ENCODE assay signal across 7 cellular contexts in the genomic region with DNA sequence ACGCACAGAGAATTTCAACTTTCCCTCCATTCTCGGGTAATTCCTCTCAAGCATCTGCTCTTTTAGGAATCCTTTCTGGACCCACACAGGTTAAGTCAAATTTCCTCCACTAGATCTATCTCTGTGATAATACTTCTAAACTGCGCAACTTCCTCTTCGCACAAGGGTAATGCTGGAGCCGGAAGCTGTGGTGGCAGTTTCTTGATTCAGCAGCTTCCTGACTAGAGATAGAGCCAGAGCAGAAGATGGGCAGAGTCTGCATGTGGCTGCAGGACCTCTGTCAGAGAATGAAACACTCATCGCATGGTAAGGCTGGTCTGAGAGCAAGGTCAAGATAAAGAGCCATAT. TPM values are rescaled to one million over a fixed set of nuclear protein-coding genes. Genes with fewer than 3 reads are reported as not detected.
DNase-seq lines count a peak whose midpoint lies in the region; ATAC-seq lines count a peak whose summit lies in the region.

No MANE protein-coding gene starts in this region.

- H3K4me3 ChIP-seq in HAP-1, result no peak overlapping the region

- no peaks in the 10 kb centered on the region for H3K9me3 Mint-ChIP-seq in activated CD4-positive, alpha-beta T cell treated with anti-CD3 and anti-CD28 coated beads for 36 hours (ENCODE audit: low read depth)

- H3K27me3 ChIP-seq in HAP-1 (ENCODE audit: low read depth), result no peaks in the 10 kb centered on the region

- peaks cover 7% of the 10 kb centered on the region; the same call in 1 of the 2 replicates for H3K4me1 ChIP-seq in HAP-1

- H3K27me3 Mint-ChIP-seq in activated CD4-positive, alpha-beta T cell treated with anti-CD3 and anti-CD28 coated beads for 36 hours, result no peaks in the 10 kb centered on the region

- ATAC-seq in GM19438 (IDR thresholded peaks at IDR 0.05; ENCODE audit: low read depth, unreplicated experiment) (peak; percentile 84), HG03439 (IDR thresholded peaks at IDR 0.05; ENCODE audit: unreplicated experiment) (peak; percentile 74)
- ATAC-seq in activated CD4-positive, alpha-beta T cell treated with anti-CD3 and anti-CD28 coated beads for 36 hours, result peak; percentile 70

- in situ Hi-C loops in HAP-1 (cut with MboI; ENCODE audit: low sequenced_read_pairs), result no loop called here

- DNase-seq in activated CD4-positive, alpha-beta T cell treated with anti-CD3 and anti-CD28 coated beads for 36 hours, result peak; percentile 87
- DNase-seq in germinal center (ENCODE audit: low spot score), result peak; percentile 46
- DNase-seq in stimulated activated CD4-positive, alpha-beta T cell treated with anti-CD3 and anti-CD28 coated beads, TNF-alpha, amount 100 ng/mL, for 4 hours (ENCODE audit: low read depth in 3 of 3), result peak in 2 of 3 experiments; percentile 53 to 60
- no peak for DNase-seq in NCI-H2171 treated with DMSO at 0.1 percent for 48 hours (lab: John Stamatoyannopoulos, UW)
- no peak for DNase-seq in HAP-1 (ENCODE audit: low spot score in 2 of 2)

- peaks cover 69% of the 10 kb centered on the region for H3K4me1 Mint-ChIP-seq in activated CD4-positive, alpha-beta T cell treated with anti-CD3 and anti-CD28 coated beads for 36 hours

- no peaks in the 10 kb centered on the region for H3K36me3 ChIP-seq in HAP-1 (replicated peaks)

- peak overlapping the region; percentile 84 for H3K4me3 Mint-ChIP-seq in activated CD4-positive, alpha-beta T cell treated with anti-CD3 and anti-CD28 coated beads for 36 hours

- no peaks in the 10 kb centered on the region for H3K9me3 ChIP-seq in HAP-1

- intact Hi-C loops in activated CD4-positive, alpha-beta T cell treated with anti-CD3 and anti-CD28 coated beads for 36 hours (cut with DNase I, micrococcal nuclease), result loop anchor here (1.0 to 10.0 kb wide), 11 partner anchors 9 to 850 kb away; a partner anchor contains a TSS

- peak overlapping the region; percentile 98 for H3K27ac Mint-ChIP-seq in activated CD4-positive, alpha-beta T cell treated with anti-CD3 and anti-CD28 coated beads for 36 hours

- peaks cover 14% of the 10 kb centered on the region for H3K36me3 Mint-ChIP-seq in activated CD4-positive, alpha-beta T cell treated with anti-CD3 and anti-CD28 coated beads for 36 hours (ENCODE audit: low read depth)

- POLR2A ChIA-PET in activated CD4-positive, alpha-beta T cell treated with anti-CD3 and anti-CD28 coated beads for 36 hours (lab: Charles Lee), result interaction anchor here (0.6 to 3.9 kb wide), 4 partner anchors 12 to 122 kb away, joined by 3 to 50 read pairs (median 6); a partner anchor contains a TSS

- CTCF ChIA-PET in activated CD4-positive, alpha-beta T cell treated with anti-CD3 and anti-CD28 coated beads for 36 hours (lab: Charles Lee), result interaction anchor here (1.0 to 4.0 kb wide), 6 partner anchors 8 to 129 kb away, joined by 3 to 25 read pairs (median 4); a partner anchor contains a TSS

RNA-seq across cellular contexts. Expression of a gene that starts 11.1 kb away (rescaled TPM):
- total RNA-seq in activated CD4-positive, alpha-beta T cell treated with anti-CD3 and anti-CD28 coated beads for 36 hours, result 10 to 100 TPM; 68.3 to 99.6 TPM

Comparison
In these comparisons a context has a peak if more than half of its experiments do, and no peak if none do; other contexts are left out.
1. DNase-seq: peak in activated CD4-positive, alpha-beta T cell treated with anti-CD3 and anti-CD28 coated beads for 36 hours (single experiment), germinal center (single experiment) and stimulated activated CD4-positive, alpha-beta T cell treated with anti-CD3 and anti-CD28 coated beads, TNF-alpha, amount 100 ng/mL, for 4 hours (2 of 3); none in NCI-H2171 treated with DMSO at 0.1 percent for 48 hours (single experiment) and HAP-1 (0 of 2).
2. Peak in every context shown above with its lines, with median percentiles within 50 percentile points of each other: ATAC-seq.